1 cellular context compared by ENCODE assay signal in the genomic region with DNA sequence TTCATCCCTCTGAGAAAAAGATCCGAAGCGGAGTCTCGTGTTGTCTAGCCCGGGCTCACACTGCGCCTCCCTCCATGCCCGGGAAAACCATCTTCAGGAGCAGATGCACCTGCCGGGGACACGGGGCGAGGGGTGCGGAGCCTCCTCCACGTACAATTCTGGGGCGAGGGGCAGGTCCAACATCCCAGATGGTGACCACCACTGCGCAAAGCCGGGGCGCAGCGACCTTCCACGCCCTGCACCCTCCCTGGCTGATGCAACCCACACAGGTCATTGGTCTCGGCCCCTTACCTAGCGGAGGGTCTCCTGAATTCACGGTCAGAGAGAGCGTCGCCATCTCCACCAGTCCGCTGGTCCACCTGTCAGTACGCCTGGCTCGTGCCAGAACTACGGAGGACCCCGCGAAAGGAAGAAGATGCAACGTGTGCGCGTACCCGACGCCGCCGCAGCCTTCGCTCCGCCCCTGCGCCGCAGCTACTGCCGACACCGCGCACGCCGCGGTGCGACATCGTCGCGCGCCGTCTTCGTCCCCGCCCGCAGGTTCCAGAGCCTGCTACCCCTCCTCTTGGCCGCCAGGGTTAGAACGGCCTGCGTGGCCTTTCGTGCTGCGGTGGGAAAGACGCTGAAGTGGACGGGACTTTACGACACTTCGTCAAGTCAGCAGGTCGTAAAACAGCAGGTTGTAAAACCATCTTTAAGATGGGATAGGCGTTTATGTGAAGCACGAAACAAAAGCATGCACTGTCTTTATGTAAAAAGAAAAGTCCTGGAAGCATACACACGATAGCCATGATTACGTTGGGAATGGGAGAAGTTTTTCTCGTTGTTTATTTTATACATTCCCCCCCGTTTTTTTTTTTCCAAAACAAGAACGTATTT.
TF ChIP-seq lines count a peak whose summit lies in the region.

Gene EPRS1 (minus strand): TSS at position 454 of the 879 bp plus-strand sequence. CDS start 117 bp downstream, at position 337.

TF ChIP-seq in K562, 482 proteins besides CTCF, POLR2A, EP300 and RAD21 (continued from another document and continues in another):
- TF ChIP-seq JUND (IDR thresholded peaks at IDR 0.05; ENCODE audit: borderline replicate concordance, low read depth, low read length) (peak; percentile 80), JUND (tag; IDR thresholded peaks at IDR 0.05; ENCODE audit: borderline replicate concordance, low read depth, low read length) (peak; percentile 64; the same call in 2 of the 3 replicates), XRCC5 (IDR thresholded peaks at IDR 0.05; ENCODE audit: low read depth, low read length) (peak; percentile 85; the same call in 1 of the 2 replicates), SREBF2 (CRISPR knock-in tag; IDR thresholded peaks at IDR 0.05) (no peak), ZNF263 (CRISPR knock-in tag; IDR thresholded peaks at IDR 0.05; ENCODE audit: borderline replicate concordance) (no peak; the same call in 1 of the 2 replicates), ZNF644 (tag; IDR thresholded peaks at IDR 0.05; ENCODE audit: low read depth) (no peak; the same call in 1 of the 2 replicates), FOXK2 (conservative IDR thresholded peaks at IDR 0.05 in 1 of 2, IDR thresholded peaks at IDR 0.05 in 1 of 2; ENCODE audit: low read depth in 2 of 2) (peak in 1 of 2 experiments; percentile 85), POLR2AphosphoS5 (IDR thresholded peaks at IDR 0.05; ENCODE audit: control insufficient read depth, insufficient read depth, low read depth, low read length) (no peak; the same call in 1 of the 2 replicates), HDAC8 (tag; IDR thresholded peaks at IDR 0.05) (no peak), CBX2 (IDR thresholded peaks at IDR 0.05; ENCODE audit: insufficient read depth, low read length, poor library complexity, severe bottlenecking) (no peak), KLF16 (IDR thresholded peaks at IDR 0.05) (no peak), TAF15 (IDR thresholded peaks at IDR 0.05; ENCODE audit: low read depth, low read length) (no peak), NFRKB (IDR thresholded peaks at IDR 0.05; ENCODE audit: low read depth) (peak; percentile 26; the same call in 1 of the 2 replicates), TEAD2 (tag; IDR thresholded peaks at IDR 0.05) (no peak), SP1 (CRISPR knock-in tag; IDR thresholded peaks at IDR 0.05) (peak; percentile 97), HIVEP1 (CRISPR knock-in tag; IDR thresholded peaks at IDR 0.05) (no peak), BCLAF1 (IDR thresholded peaks at IDR 0.05; ENCODE audit: borderline replicate concordance in 1 of 2, control insufficient read depth in 1 of 2, low read depth in 2 of 2, low read length in 1 of 2) (no peak), TFE3 (CRISPR knock-in tag; IDR thresholded peaks at IDR 0.05) (no peak), SREBF1 (IDR thresholded peaks at IDR 0.05; ENCODE audit: borderline replicate concordance, low read depth, low read length) (peak; percentile 9; the same call in 1 of the 2 replicates), ZNF311 (CRISPR knock-in tag; IDR thresholded peaks at IDR 0.05) (no peak)
- TF ChIP-seq, protein P1, sequence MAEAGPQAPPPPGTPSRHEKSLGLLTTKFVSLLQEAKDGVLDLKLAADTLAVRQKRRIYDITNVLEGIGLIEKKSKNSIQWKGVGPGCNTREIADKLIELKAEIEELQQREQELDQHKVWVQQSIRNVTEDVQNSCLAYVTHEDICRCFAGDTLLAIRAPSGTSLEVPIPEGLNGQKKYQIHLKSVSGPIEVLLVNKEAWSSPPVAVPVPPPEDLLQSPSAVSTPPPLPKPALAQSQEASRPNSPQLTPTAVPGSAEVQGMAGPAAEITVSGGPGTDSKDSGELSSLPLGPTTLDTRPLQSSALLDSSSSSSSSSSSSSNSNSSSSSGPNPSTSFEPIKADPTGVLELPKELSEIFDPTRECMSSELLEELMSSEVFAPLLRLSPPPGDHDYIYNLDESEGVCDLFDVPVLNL (CRISPR knock-in tag; IDR thresholded peaks at IDR 0.05; ENCODE audit: low read depth) = peak; percentile 64; the same call in 1 of the 2 replicates
- TF ChIP-seq, protein P2, sequence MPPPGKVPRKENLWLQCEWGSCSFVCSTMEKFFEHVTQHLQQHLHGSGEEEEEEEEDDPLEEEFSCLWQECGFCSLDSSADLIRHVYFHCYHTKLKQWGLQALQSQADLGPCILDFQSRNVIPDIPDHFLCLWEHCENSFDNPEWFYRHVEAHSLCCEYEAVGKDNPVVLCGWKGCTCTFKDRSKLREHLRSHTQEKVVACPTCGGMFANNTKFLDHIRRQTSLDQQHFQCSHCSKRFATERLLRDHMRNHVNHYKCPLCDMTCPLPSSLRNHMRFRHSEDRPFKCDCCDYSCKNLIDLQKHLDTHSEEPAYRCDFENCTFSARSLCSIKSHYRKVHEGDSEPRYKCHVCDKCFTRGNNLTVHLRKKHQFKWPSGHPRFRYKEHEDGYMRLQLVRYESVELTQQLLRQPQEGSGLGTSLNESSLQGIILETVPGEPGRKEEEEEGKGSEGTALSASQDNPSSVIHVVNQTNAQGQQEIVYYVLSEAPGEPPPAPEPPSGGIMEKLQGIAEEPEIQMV (tag; conservative IDR thresholded peaks at IDR 0.05; ENCODE audit: low read depth) = no peak
- TF ChIP-seq, protein P3, sequence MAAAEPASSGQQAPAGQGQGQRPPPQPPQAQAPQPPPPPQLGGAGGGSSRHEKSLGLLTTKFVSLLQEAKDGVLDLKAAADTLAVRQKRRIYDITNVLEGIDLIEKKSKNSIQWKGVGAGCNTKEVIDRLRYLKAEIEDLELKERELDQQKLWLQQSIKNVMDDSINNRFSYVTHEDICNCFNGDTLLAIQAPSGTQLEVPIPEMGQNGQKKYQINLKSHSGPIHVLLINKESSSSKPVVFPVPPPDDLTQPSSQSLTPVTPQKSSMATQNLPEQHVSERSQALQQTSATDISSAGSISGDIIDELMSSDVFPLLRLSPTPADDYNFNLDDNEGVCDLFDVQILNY (CRISPR knock-in tag; IDR thresholded peaks at IDR 0.05) = no peak; the same call in 1 of the 2 replicates
- TF ChIP-seq, protein P4, sequence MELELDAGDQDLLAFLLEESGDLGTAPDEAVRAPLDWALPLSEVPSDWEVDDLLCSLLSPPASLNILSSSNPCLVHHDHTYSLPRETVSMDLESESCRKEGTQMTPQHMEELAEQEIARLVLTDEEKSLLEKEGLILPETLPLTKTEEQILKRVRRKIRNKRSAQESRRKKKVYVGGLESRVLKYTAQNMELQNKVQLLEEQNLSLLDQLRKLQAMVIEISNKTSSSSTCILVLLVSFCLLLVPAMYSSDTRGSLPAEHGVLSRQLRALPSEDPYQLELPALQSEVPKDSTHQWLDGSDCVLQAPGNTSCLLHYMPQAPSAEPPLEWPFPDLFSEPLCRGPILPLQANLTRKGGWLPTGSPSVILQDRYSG (tag; conservative IDR thresholded peaks at IDR 0.05; ENCODE audit: low read depth) = 0 out of 2 replicates have a peak, but pooled peaks have one; percentile 22
- TF ChIP-seq, protein P5, sequence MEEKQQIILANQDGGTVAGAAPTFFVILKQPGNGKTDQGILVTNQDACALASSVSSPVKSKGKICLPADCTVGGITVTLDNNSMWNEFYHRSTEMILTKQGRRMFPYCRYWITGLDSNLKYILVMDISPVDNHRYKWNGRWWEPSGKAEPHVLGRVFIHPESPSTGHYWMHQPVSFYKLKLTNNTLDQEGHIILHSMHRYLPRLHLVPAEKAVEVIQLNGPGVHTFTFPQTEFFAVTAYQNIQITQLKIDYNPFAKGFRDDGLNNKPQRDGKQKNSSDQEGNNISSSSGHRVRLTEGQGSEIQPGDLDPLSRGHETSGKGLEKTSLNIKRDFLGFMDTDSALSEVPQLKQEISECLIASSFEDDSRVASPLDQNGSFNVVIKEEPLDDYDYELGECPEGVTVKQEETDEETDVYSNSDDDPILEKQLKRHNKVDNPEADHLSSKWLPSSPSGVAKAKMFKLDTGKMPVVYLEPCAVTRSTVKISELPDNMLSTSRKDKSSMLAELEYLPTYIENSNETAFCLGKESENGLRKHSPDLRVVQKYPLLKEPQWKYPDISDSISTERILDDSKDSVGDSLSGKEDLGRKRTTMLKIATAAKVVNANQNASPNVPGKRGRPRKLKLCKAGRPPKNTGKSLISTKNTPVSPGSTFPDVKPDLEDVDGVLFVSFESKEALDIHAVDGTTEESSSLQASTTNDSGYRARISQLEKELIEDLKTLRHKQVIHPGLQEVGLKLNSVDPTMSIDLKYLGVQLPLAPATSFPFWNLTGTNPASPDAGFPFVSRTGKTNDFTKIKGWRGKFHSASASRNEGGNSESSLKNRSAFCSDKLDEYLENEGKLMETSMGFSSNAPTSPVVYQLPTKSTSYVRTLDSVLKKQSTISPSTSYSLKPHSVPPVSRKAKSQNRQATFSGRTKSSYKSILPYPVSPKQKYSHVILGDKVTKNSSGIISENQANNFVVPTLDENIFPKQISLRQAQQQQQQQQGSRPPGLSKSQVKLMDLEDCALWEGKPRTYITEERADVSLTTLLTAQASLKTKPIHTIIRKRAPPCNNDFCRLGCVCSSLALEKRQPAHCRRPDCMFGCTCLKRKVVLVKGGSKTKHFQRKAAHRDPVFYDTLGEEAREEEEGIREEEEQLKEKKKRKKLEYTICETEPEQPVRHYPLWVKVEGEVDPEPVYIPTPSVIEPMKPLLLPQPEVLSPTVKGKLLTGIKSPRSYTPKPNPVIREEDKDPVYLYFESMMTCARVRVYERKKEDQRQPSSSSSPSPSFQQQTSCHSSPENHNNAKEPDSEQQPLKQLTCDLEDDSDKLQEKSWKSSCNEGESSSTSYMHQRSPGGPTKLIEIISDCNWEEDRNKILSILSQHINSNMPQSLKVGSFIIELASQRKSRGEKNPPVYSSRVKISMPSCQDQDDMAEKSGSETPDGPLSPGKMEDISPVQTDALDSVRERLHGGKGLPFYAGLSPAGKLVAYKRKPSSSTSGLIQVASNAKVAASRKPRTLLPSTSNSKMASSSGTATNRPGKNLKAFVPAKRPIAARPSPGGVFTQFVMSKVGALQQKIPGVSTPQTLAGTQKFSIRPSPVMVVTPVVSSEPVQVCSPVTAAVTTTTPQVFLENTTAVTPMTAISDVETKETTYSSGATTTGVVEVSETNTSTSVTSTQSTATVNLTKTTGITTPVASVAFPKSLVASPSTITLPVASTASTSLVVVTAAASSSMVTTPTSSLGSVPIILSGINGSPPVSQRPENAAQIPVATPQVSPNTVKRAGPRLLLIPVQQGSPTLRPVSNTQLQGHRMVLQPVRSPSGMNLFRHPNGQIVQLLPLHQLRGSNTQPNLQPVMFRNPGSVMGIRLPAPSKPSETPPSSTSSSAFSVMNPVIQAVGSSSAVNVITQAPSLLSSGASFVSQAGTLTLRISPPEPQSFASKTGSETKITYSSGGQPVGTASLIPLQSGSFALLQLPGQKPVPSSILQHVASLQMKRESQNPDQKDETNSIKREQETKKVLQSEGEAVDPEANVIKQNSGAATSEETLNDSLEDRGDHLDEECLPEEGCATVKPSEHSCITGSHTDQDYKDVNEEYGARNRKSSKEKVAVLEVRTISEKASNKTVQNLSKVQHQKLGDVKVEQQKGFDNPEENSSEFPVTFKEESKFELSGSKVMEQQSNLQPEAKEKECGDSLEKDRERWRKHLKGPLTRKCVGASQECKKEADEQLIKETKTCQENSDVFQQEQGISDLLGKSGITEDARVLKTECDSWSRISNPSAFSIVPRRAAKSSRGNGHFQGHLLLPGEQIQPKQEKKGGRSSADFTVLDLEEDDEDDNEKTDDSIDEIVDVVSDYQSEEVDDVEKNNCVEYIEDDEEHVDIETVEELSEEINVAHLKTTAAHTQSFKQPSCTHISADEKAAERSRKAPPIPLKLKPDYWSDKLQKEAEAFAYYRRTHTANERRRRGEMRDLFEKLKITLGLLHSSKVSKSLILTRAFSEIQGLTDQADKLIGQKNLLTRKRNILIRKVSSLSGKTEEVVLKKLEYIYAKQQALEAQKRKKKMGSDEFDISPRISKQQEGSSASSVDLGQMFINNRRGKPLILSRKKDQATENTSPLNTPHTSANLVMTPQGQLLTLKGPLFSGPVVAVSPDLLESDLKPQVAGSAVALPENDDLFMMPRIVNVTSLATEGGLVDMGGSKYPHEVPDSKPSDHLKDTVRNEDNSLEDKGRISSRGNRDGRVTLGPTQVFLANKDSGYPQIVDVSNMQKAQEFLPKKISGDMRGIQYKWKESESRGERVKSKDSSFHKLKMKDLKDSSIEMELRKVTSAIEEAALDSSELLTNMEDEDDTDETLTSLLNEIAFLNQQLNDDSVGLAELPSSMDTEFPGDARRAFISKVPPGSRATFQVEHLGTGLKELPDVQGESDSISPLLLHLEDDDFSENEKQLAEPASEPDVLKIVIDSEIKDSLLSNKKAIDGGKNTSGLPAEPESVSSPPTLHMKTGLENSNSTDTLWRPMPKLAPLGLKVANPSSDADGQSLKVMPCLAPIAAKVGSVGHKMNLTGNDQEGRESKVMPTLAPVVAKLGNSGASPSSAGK (IDR thresholded peaks at IDR 0.05) = no peak
- TF ChIP-seq, protein P6, sequence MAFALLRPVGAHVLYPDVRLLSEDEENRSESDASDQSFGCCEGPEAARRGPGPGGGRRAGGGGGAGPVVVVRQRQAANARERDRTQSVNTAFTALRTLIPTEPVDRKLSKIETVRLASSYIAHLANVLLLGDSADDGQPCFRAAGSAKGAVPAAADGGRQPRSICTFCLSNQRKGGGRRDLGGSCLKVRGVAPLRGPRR (CRISPR knock-in tag; IDR thresholded peaks at IDR 0.05) = no peak
